ENCODE assay signal across 18 cellular contexts in genomic region chr2:391658-392170, GRCh38.
"Had no signal": no experiment of that assay in that cellular context is flagged by ENCODE, and none has a peak within 500 bp of the region (broad histone marks: within the 10 kb centered on the region; RNA-seq: fewer than 3 reads in every experiment).

No MANE protein-coding gene starts in this region.

- H3K27ac Mint-ChIP-seq: activated CD4-positive, alpha-beta memory T cell treated with anti-CD3 and anti-CD28 coated beads for 36 hours; activated CD8-positive, alpha-beta memory T cell treated with anti-CD3 and anti-CD28 coated beads, Interleukin-2, amount 10 ng/mL, durations not matched to agents 7 days and 5 days; activated naive CD8-positive, alpha-beta T cell treated with anti-CD3 and anti-CD28 coated beads for 36 hours; effector memory CD8-positive, alpha-beta T cell; natural killer cell treated with Interleukin-12 subunit alpha and Interleukin-12 subunit beta and Interleukin-15 and Interleukin-18, amount 100 ng/mL, for 72 hours had no signal

- H3K4me2 ChIP-seq: SK-N-SH had no signal

- DNase-seq: activated CD4-positive, alpha-beta memory T cell treated with anti-CD3 and anti-CD28 coated beads for 36 hours; activated CD8-positive, alpha-beta memory T cell treated with anti-CD3 and anti-CD28 coated beads, Interleukin-2, amount 10 ng/mL, durations not matched to agents 7 days and 5 days; activated naive CD8-positive, alpha-beta T cell treated with anti-CD3 and anti-CD28 coated beads for 36 hours; central memory CD4-positive, alpha-beta T cell; dorsolateral prefrontal cortex; effector memory CD8-positive, alpha-beta T cell; esophagus squamous epithelium; hypothalamus; pancreas; psoas muscle; SK-N-SH; stimulated activated CD4-positive, alpha-beta T cell treated with anti-CD3 and anti-CD28 coated beads, Interleukin-2, amount 100 ng/mL, for 24 hours; stimulated activated naive CD8-positive, alpha-beta T cell treated with anti-CD3 and anti-CD28 coated beads, Interleukin-15, Interleukin-2, amounts not matched to agents 100 U/mL and 50 U/mL, for 24 hours had no signal

- H3K27me3 Mint-ChIP-seq: activated CD8-positive, alpha-beta memory T cell treated with anti-CD3 and anti-CD28 coated beads, Interleukin-2, amount 10 ng/mL, durations not matched to agents 7 days and 5 days; effector memory CD8-positive, alpha-beta T cell had no signal

- H3K9ac ChIP-seq: SK-N-SH had no signal

- H3K27me3 ChIP-seq: dorsolateral prefrontal cortex, neutrophil, pancreas, right atrium auricular region had no signal

- H3K9me3 Mint-ChIP-seq: activated naive CD8-positive, alpha-beta T cell treated with anti-CD3 and anti-CD28 coated beads for 36 hours; natural killer cell treated with Interleukin-12 subunit alpha and Interleukin-12 subunit beta and Interleukin-15 and Interleukin-18, amount 100 ng/mL, for 72 hours had no signal

- H3K9me2 ChIP-seq: SK-N-SH had no signal

- H3K4me1 ChIP-seq: gastroesophageal sphincter, pancreas, psoas muscle, right atrium auricular region had no signal

- H3K36me3 Mint-ChIP-seq: activated CD4-positive, alpha-beta memory T cell treated with anti-CD3 and anti-CD28 coated beads for 36 hours; activated CD8-positive, alpha-beta memory T cell treated with anti-CD3 and anti-CD28 coated beads, Interleukin-2, amount 10 ng/mL, durations not matched to agents 7 days and 5 days; activated naive CD8-positive, alpha-beta T cell treated with anti-CD3 and anti-CD28 coated beads for 36 hours; natural killer cell treated with Interleukin-12 subunit alpha and Interleukin-12 subunit beta and Interleukin-15 and Interleukin-18, amount 100 ng/mL, for 72 hours had no signal

- H3K36me3 ChIP-seq: esophagus squamous epithelium, gastroesophageal sphincter, neutrophil, pancreas, right atrium auricular region had no signal

- H3K4me3 Mint-ChIP-seq: activated CD4-positive, alpha-beta memory T cell treated with anti-CD3 and anti-CD28 coated beads for 36 hours; activated CD8-positive, alpha-beta memory T cell treated with anti-CD3 and anti-CD28 coated beads, Interleukin-2, amount 10 ng/mL, durations not matched to agents 7 days and 5 days; activated naive CD8-positive, alpha-beta T cell treated with anti-CD3 and anti-CD28 coated beads for 36 hours; natural killer cell treated with Interleukin-12 subunit alpha and Interleukin-12 subunit beta and Interleukin-15 and Interleukin-18, amount 100 ng/mL, for 72 hours had no signal

- H3K9me3 ChIP-seq: esophagus squamous epithelium, gastroesophageal sphincter, pancreas, psoas muscle, right atrium auricular region had no signal

- H3K27ac ChIP-seq: dorsolateral prefrontal cortex, esophagus squamous epithelium, gastroesophageal sphincter, neutrophil, pancreas, psoas muscle, right atrium auricular region had no signal

- H3K4me3 ChIP-seq: dorsolateral prefrontal cortex, esophagus squamous epithelium, gastroesophageal sphincter, pancreas, psoas muscle, right atrium auricular region had no signal

- ATAC-seq: activated CD4-positive, CD25-positive, alpha-beta regulatory T cell treated with anti-CD3 and anti-CD28 coated beads, Interleukin-2, amount 50 U/mL, for 24 hours; activated CD8-positive, alpha-beta memory T cell treated with anti-CD3 and anti-CD28 coated beads, Interleukin-2, amount 10 ng/mL, durations not matched to agents 7 days and 5 days; effector memory CD8-positive, alpha-beta T cell; gastroesophageal sphincter; natural killer cell treated with Interleukin-12 subunit alpha and Interleukin-12 subunit beta and Interleukin-15 and Interleukin-18, amount 100 ng/mL, for 72 hours; pancreas; psoas muscle; stimulated activated naive CD8-positive, alpha-beta T cell treated with anti-CD3 and anti-CD28 coated beads, Interleukin-15, Interleukin-2, amounts not matched to agents 100 U/mL and 50 U/mL, for 24 hours had no signal
